1 cellular context compared by ENCODE assay signal in the genomic region with DNA sequence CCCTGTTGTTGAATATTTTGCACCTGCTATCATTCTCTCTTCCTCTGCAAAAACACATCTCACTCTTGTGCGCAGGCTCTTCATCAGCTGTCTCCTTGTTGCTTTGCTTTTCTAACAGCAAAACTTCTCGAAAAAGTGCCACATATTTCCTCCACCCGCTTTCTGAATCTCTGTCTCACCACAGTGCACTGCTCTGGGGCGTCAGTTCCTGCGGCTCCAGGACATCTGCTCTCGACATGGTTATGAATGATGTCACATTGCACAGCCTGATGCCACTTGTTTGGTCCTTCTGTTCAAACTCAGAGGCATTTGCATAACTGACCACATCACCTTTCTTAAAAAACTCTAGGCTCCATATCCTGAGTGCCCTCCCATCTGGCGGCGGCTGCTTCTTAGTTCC.
TF ChIP-seq lines count a peak whose summit lies in the region.

No MANE protein-coding gene starts in this region.

TF ChIP-seq in HepG2, 621 proteins besides CTCF, POLR2A, EP300 and RAD21:
- no peak for TF ChIP-seq PRPF4 (IDR thresholded peaks at IDR 0.05; ENCODE audit: low read depth, low read length, poor library complexity, severe bottlenecking)
- no peak for TF ChIP-seq ZNF253 (CRISPR knock-in tag; IDR thresholded peaks at IDR 0.05; ENCODE audit: borderline replicate concordance)
- TF ChIP-seq, protein P1, sequence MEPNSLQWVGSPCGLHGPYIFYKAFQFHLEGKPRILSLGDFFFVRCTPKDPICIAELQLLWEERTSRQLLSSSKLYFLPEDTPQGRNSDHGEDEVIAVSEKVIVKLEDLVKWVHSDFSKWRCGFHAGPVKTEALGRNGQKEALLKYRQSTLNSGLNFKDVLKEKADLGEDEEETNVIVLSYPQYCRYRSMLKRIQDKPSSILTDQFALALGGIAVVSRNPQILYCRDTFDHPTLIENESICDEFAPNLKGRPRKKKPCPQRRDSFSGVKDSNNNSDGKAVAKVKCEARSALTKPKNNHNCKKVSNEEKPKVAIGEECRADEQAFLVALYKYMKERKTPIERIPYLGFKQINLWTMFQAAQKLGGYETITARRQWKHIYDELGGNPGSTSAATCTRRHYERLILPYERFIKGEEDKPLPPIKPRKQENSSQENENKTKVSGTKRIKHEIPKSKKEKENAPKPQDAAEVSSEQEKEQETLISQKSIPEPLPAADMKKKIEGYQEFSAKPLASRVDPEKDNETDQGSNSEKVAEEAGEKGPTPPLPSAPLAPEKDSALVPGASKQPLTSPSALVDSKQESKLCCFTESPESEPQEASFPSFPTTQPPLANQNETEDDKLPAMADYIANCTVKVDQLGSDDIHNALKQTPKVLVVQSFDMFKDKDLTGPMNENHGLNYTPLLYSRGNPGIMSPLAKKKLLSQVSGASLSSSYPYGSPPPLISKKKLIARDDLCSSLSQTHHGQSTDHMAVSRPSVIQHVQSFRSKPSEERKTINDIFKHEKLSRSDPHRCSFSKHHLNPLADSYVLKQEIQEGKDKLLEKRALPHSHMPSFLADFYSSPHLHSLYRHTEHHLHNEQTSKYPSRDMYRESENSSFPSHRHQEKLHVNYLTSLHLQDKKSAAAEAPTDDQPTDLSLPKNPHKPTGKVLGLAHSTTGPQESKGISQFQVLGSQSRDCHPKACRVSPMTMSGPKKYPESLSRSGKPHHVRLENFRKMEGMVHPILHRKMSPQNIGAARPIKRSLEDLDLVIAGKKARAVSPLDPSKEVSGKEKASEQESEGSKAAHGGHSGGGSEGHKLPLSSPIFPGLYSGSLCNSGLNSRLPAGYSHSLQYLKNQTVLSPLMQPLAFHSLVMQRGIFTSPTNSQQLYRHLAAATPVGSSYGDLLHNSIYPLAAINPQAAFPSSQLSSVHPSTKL (CRISPR knock-in tag; IDR thresholded peaks at IDR 0.05), result no peak
- TF ChIP-seq ZBTB21 (CRISPR knock-in tag; IDR thresholded peaks at IDR 0.05), result no peak
- TF ChIP-seq HNRNPUL1 (IDR thresholded peaks at IDR 0.05; ENCODE audit: low read depth, low read length), result no peak
- no peak for TF ChIP-seq KLF13 (CRISPR knock-in tag; IDR thresholded peaks at IDR 0.05)
- no peak for TF ChIP-seq IRX3 (CRISPR knock-in tag; IDR thresholded peaks at IDR 0.05; ENCODE audit: borderline replicate concordance, low read depth)
- no peak for TF ChIP-seq ZNF543 (CRISPR knock-in tag; IDR thresholded peaks at IDR 0.05)
- TF ChIP-seq, protein P2, sequence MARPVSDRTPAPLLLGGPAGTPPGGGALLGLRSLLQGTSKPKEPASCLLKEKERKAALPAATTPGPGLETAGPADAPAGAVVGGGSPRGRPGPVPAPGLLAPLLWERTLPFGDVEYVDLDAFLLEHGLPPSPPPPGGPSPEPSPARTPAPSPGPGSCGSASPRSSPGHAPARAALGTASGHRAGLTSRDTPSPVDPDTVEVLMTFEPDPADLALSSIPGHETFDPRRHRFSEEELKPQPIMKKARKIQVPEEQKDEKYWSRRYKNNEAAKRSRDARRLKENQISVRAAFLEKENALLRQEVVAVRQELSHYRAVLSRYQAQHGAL (CRISPR knock-in tag; IDR thresholded peaks at IDR 0.05; ENCODE audit: not compliant biosample characterization), result no peak
